9 cellular contexts compared by ENCODE assay signal in genomic region chr6:47780510-47781356, GRCh38. TPM values are rescaled to one million over a fixed set of nuclear protein-coding genes. Genes with fewer than 3 reads are reported as not detected.
DNase-seq lines count a peak whose midpoint lies in the region; ATAC-seq and TF ChIP-seq lines count a peak whose summit lies in the region.
"Had no signal": no experiment of that assay in that cellular context is flagged by ENCODE, and none has a peak within 500 bp of the region (broad histone marks: within the 10 kb centered on the region; RNA-seq: fewer than 3 reads in every experiment).

No MANE protein-coding gene starts in this region.

- TF ChIP-seq CTCF in C4-2B (conservative IDR thresholded peaks at IDR 0.05) (peak; percentile 87), suprapubic skin (IDR thresholded peaks at IDR 0.05) (peak; percentile 37 to 59)

- peaks cover 3% of the 10 kb centered on the region for H3K4me1 ChIP-seq in suprapubic skin

- H3K27me3 ChIP-seq in suprapubic skin: no peaks in the 10 kb centered on the region
- H3K27me3 ChIP-seq: SJSA1 had no signal

- no peak for TF ChIP-seq POLR2A in suprapubic skin (IDR thresholded peaks at IDR 0.05)

- no peak overlapping the region for H3K4me3 ChIP-seq in suprapubic skin
- H3K4me3 ChIP-seq: SJSA1 had no signal

- no peaks in the 10 kb centered on the region for H3K36me3 ChIP-seq in suprapubic skin
- H3K36me3 ChIP-seq: SJSA1 had no signal

- WGBS in suprapubic skin: 0% methylated on average over 6 of the region's 6 CpGs

- ATAC-seq in GM18868 (IDR thresholded peaks at IDR 0.05; ENCODE audit: unreplicated experiment): peak; percentile 95
- ATAC-seq in HG03045 (IDR thresholded peaks at IDR 0.05; ENCODE audit: unreplicated experiment): peak; percentile 79

- TF ChIP-seq EP300 in suprapubic skin (IDR thresholded peaks at IDR 0.05): no peak

- H3K9me3 ChIP-seq in suprapubic skin: no peaks in the 10 kb centered on the region
- H3K9me3 ChIP-seq: SJSA1 had no signal

- DNase-seq in NCI-H2029 treated with DMSO at 0.1 percent for 48 hours (lab: John Stamatoyannopoulos, UW): peak; percentile 42
- peak; percentile 15 for DNase-seq in UCSD-AML1 (lab: John Stamatoyannopoulos, UW; ENCODE audit: unreplicated experiment)
- DNase-seq in ecto neural progenitor cell (ENCODE audit: low spot score): peak; percentile 52
- peak; percentile 82 for DNase-seq in medulla oblongata (ENCODE audit: extremely low spot score)
- no peak for DNase-seq in suprapubic skin (ENCODE audit: low spot score in 2 of 2)

- H3K27ac ChIP-seq in C4-2B (no peak overlapping the region), suprapubic skin (no peak overlapping the region)
- H3K27ac ChIP-seq: SJSA1 had no signal

RNA-seq across cellular contexts. Expression of gene OPN5, which starts 1.1 kb away (rescaled TPM):
- not detected for total RNA-seq in suprapubic skin
- total RNA-seq: SJSA1 had no signal

Comparison
In these comparisons a context has a peak if more than half of its experiments do, and no peak if none do; other contexts are left out.
1. DNase-seq: peak in NCI-H2029 treated with DMSO at 0.1 percent for 48 hours (single experiment), UCSD-AML1 (single experiment), ecto neural progenitor cell (single experiment) and medulla oblongata (single experiment); none in suprapubic skin (0 of 2).